In the genomic region with DNA sequence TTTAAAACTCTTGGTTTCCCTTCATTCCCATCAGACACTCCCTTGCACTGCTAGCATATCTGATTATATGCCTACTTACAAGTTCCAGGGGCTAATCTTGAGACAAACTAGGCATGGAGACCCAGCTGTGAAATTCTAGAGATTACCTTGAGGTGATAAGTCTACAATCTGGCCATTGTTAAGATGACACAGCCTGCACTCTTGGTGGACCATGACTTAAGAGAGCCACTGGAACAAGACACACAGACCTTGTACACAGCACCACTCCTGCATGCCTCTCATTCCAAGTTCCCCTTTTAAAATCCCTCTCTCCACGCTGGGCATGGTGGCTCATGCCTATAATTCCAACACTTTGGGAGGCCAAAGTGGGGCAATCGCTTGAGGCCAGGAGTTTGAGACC, we compare ENCODE assay signal across 26 cellular contexts.
"Had no signal": no experiment of that assay in that cellular context is flagged by ENCODE, and none has a peak within 500 bp of the region (broad histone marks: within the 10 kb centered on the region; RNA-seq: fewer than 3 reads in every experiment).

No MANE protein-coding gene starts in this region.

- H3K36me3 ChIP-seq: esophagus squamous epithelium, heart right ventricle, neural progenitor cell, ovary, right lobe of liver, suprapubic skin, transverse colon, vagina had no signal

- H3K4me2 ChIP-seq: neural progenitor cell had no signal

- H3K9me3 ChIP-seq: ovary, right lobe of liver, suprapubic skin, transverse colon, vagina had no signal

- H3K4me3 ChIP-seq: esophagus squamous epithelium, heart right ventricle, mucosa of descending colon, neural progenitor cell, ovary, right lobe of liver, suprapubic skin, transverse colon, vagina had no signal

- H3K27ac ChIP-seq: esophagus squamous epithelium, heart right ventricle, neural progenitor cell, ovary, right lobe of liver, suprapubic skin, transverse colon, vagina had no signal

- H3K9ac ChIP-seq: neural progenitor cell had no signal

- ATAC-seq: activated T-helper 17 cell treated with anti-CD3 and anti-CD28 coated beads, Interleukin-2, amount 50 U/mL, for 72 hours; heart right ventricle; left ventricle myocardium superior; mucosa of descending colon; right lobe of liver; stimulated activated naive CD8-positive, alpha-beta T cell treated with anti-CD3 and anti-CD28 coated beads, Interleukin-15, amount 100 ng/mL, for 72 hours had no signal

- H2AFZ ChIP-seq: neural progenitor cell had no signal

- H3K27me3 ChIP-seq: esophagus squamous epithelium, heart right ventricle, neural progenitor cell, ovary, right lobe of liver, suprapubic skin, transverse colon, vagina had no signal

- DNase-seq: activated CD4-positive, alpha-beta memory T cell treated with anti-CD3 and anti-CD28 coated beads, Interleukin-2, amount 10 ng/mL, durations not matched to agents 7 days and 5 days; activated CD4-positive, alpha-beta T cell treated with anti-CD3 and anti-CD28 coated beads for 48 hours; activated CD4-positive, CD25-positive, alpha-beta regulatory T cell; activated naive CD4-positive, alpha-beta T cell treated with Interleukin-2 at 50 U/mL for 16 hours; activated naive CD8-positive, alpha-beta T cell treated with anti-CD3 and anti-CD28 coated beads, Interleukin-2, amount 10 ng/mL, durations not matched to agents 7 days and 5 days; activated T-cell treated with anti-CD3 and anti-CD28 coated beads, Interleukin-2, amount 50 U/mL, for 1 hour; amygdala; dermis blood vessel endothelial cell; effector memory CD4-positive, alpha-beta T cell; esophagus squamous epithelium; heart right ventricle; immature natural killer cell; left ventricle myocardium superior; mucosa of descending colon; naive B cell; ovary; right lobe of liver; small intestine; stimulated activated CD4-positive, alpha-beta T cell treated with anti-CD3 and anti-CD28 coated beads, Interleukin-15, amount 100 ng/mL, for 24 hours; stimulated activated CD4-positive, alpha-beta T cell treated with anti-CD3 and anti-CD28 coated beads, Interleukin-4, amount 100 ng/mL, for 1 hour; stimulated activated naive CD8-positive, alpha-beta T cell treated with anti-CD3 and anti-CD28 coated beads, Interleukin-15, amount 100 ng/mL, for 72 hours; transverse colon had no signal

- H3K4me1 ChIP-seq: esophagus squamous epithelium, heart right ventricle, neural progenitor cell, right lobe of liver, suprapubic skin, transverse colon, vagina had no signal
